ENCODE assay signal across 30 cellular contexts in the genomic region with DNA sequence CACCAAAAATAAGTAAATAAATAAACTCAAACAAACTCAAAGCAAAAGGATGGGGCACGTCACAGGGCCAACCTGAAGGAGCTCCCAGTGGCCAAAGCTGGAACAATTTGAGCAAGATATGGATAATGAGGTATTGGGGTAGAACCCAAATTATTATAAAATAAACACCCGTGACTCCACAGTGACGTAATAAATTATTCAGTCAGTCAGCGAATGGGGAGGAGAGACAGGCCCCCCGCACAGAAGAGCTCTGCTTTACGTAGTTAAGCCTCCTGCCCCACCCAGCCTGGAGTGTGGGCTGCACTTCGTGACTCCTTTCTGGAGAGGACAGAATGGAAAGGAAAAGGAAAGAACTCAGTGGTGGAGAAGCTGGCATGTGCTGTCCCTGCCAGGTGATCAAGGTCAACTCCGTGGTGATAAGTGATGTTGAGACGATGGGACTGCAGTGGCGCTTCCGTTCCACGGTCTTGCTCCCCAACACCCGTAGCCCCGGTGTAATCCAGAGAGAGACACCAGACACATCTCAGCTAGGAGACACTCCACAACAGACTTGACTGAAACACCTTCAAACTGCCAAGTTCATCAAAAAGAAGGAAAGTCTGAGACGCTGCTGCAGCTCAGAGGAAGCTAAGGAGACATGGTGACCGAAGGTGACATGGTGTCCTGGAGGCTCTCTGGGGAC.
A peak's percentile ranks its signal among the peaks of the same experiment; 100 is the strongest.
DNase-seq lines count a peak whose midpoint lies in the region; ATAC-seq and TF ChIP-seq lines count a peak whose summit lies in the region.
"Had no signal": no experiment of that assay in that cellular context is flagged by ENCODE, and none has a peak within 500 bp of the region (broad histone marks: within the 10 kb centered on the region; RNA-seq: fewer than 3 reads in every experiment).

No MANE protein-coding gene starts in this region.

- peak; percentile 1 for DNase-seq in hepatocyte (ENCODE audit: low spot score)
- DNase-seq in sigmoid colon, result peak; percentile 19
- no peak for DNase-seq in activated T-helper 1 cell treated with anti-CD3 and anti-CD28 coated beads, Interleukin-12 subunit alpha, Interleukin-12 subunit beta, Interleukin-2, Interleukin-4 antibody, amounts not matched to agents 30 ng/mL and 10 ng/mL and 1 ng/mL, durations not matched to agents 14 hours and 24 hours and 36 hours (ENCODE audit: low spot score)
- DNase-seq in effector CD8-positive, alpha-beta T cell (lab: John Stamatoyannopoulos, UW), result no peak
- DNase-seq: activated CD8-positive, alpha-beta memory T cell treated with anti-CD3 and anti-CD28 coated beads, Interleukin-2, amount 10 ng/mL, durations not matched to agents 7 days and 5 days; activated T-cell treated with anti-CD3 and anti-CD28 coated beads, Interleukin-2, amount 50 U/mL, for 48 hours; amniotic stem cell; BE2C; effector memory CD4-positive, alpha-beta T cell; EL; erythroblast; GOT3; HFFc6; KG1; MM.1S; NCI-H1417 treated with DMSO at 0.1 percent for 48 hours; NCI-H2029 treated with DMSO at 0.1 percent for 48 hours; NCI-H524; SK-N-SH; stimulated activated naive CD4-positive, alpha-beta T cell; T-helper 17 cell had no signal

- H3K27me3 ChIP-seq in BLaER1 treated with 17β-estradiol and CSF1 and Interleukin-3, amounts not matched to agents 10 nM and 100 nM, result peaks cover 0 to 46% (median 0%) of the 10 kb centered on the region in 11 experiments; a peak in 4 of 22 replicates
- H3K27me3 ChIP-seq in Loucy (ENCODE audit: insufficient read depth, low read length, poor library complexity, severe bottlenecking), result no peaks in the 10 kb centered on the region
- H3K27me3 ChIP-seq in hepatocyte, result no peaks in the 10 kb centered on the region
- H3K27me3 ChIP-seq in sigmoid colon, result no peaks in the 10 kb centered on the region
- H3K27me3 ChIP-seq: BE2C, uterus had no signal

- H3K4me3 Mint-ChIP-seq in activated T-helper 1 cell treated with anti-CD3 and anti-CD28 coated beads, Interleukin-12 subunit alpha, Interleukin-12 subunit beta, Interleukin-2, Interleukin-4 antibody, amounts not matched to agents 30 ng/mL and 10 ng/mL and 1 ng/mL, durations not matched to agents 14 hours and 24 hours and 36 hours, result no peak overlapping the region
- H3K4me3 Mint-ChIP-seq: activated CD8-positive, alpha-beta memory T cell treated with anti-CD3 and anti-CD28 coated beads, Interleukin-2, amount 10 ng/mL, durations not matched to agents 7 days and 5 days; activated naive CD4-positive, alpha-beta T cell treated with anti-CD3 and anti-CD28 coated beads for 36 hours; brain; HFFc6; naive thymus-derived CD8-positive, alpha-beta T cell; T-helper 17 cell had no signal

- H3K9me3 Mint-ChIP-seq in activated T-helper 1 cell treated with anti-CD3 and anti-CD28 coated beads, Interleukin-12 subunit alpha, Interleukin-12 subunit beta, Interleukin-2, Interleukin-4 antibody, amounts not matched to agents 30 ng/mL and 10 ng/mL and 1 ng/mL, durations not matched to agents 14 hours and 24 hours and 36 hours, result no peaks in the 10 kb centered on the region
- H3K9me3 Mint-ChIP-seq: HFFc6 had no signal

- H3K36me3 Mint-ChIP-seq in activated T-helper 1 cell treated with anti-CD3 and anti-CD28 coated beads, Interleukin-12 subunit alpha, Interleukin-12 subunit beta, Interleukin-2, Interleukin-4 antibody, amounts not matched to agents 30 ng/mL and 10 ng/mL and 1 ng/mL, durations not matched to agents 14 hours and 24 hours and 36 hours (ENCODE audit: low read depth), result no peaks in the 10 kb centered on the region
- H3K36me3 Mint-ChIP-seq: activated CD8-positive, alpha-beta memory T cell treated with anti-CD3 and anti-CD28 coated beads, Interleukin-2, amount 10 ng/mL, durations not matched to agents 7 days and 5 days; brain had no signal

- no peak overlapping the region for H2AFZ ChIP-seq in Loucy (ENCODE audit: low read length)
- no peak overlapping the region for H2AFZ ChIP-seq in hepatocyte

- no peaks in the 10 kb centered on the region for H3K27me3 Mint-ChIP-seq in activated T-helper 1 cell treated with anti-CD3 and anti-CD28 coated beads, Interleukin-12 subunit alpha, Interleukin-12 subunit beta, Interleukin-2, Interleukin-4 antibody, amounts not matched to agents 30 ng/mL and 10 ng/mL and 1 ng/mL, durations not matched to agents 14 hours and 24 hours and 36 hours (ENCODE audit: insufficient read depth)

- H3K79me2 ChIP-seq in Loucy (ENCODE audit: insufficient read depth, low read length), result no peaks in the 10 kb centered on the region
- H3K79me2 ChIP-seq in hepatocyte, result no peaks in the 10 kb centered on the region

- no peak overlapping the region for H3K4me3 ChIP-seq in BLaER1 treated with 17β-estradiol and CSF1 and Interleukin-3, amounts not matched to agents 10 nM and 100 nM
- no peak overlapping the region for H3K4me3 ChIP-seq in Loucy (ENCODE audit: low read length, poor library complexity, severe bottlenecking)
- no peak overlapping the region for H3K4me3 ChIP-seq in hepatocyte
- no peak overlapping the region for H3K4me3 ChIP-seq in sigmoid colon
- H3K4me3 ChIP-seq: GM12878, skin epidermis, uterus had no signal

- H3K27ac ChIP-seq in BLaER1 treated with 17β-estradiol and CSF1 and Interleukin-3, amounts not matched to agents 10 nM and 100 nM, result peak overlapping the region in 8 of 11 experiments; percentile 6 to 88 (median 72); a peak in 12 of 22 replicates
- no peak overlapping the region for H3K27ac ChIP-seq in hepatocyte
- H3K27ac ChIP-seq in sigmoid colon, result no peak overlapping the region
- H3K27ac ChIP-seq: skin epidermis, uterus had no signal

- H3K9me3 ChIP-seq in BLaER1 treated with 17β-estradiol and CSF1 and Interleukin-3, amounts not matched to agents 10 nM and 100 nM (replicated peaks in 1 of 11), result peaks cover under 1 to 7% (median 4%) of the 10 kb centered on the region in 11 experiments; a peak in 15 of 22 replicates
- H3K9me3 ChIP-seq in Loucy (ENCODE audit: insufficient read depth, low read depth, low read length) (no peaks in the 10 kb centered on the region), hepatocyte (ENCODE audit: low read depth) (no peaks in the 10 kb centered on the region), sigmoid colon (no peaks in the 10 kb centered on the region)
- H3K9me3 ChIP-seq: BE2C, SK-N-SH, uterus had no signal

- no peak overlapping the region for H3K27ac Mint-ChIP-seq in activated T-helper 1 cell treated with anti-CD3 and anti-CD28 coated beads, Interleukin-12 subunit alpha, Interleukin-12 subunit beta, Interleukin-2, Interleukin-4 antibody, amounts not matched to agents 30 ng/mL and 10 ng/mL and 1 ng/mL, durations not matched to agents 14 hours and 24 hours and 36 hours
- H3K27ac Mint-ChIP-seq: activated CD8-positive, alpha-beta memory T cell treated with anti-CD3 and anti-CD28 coated beads, Interleukin-2, amount 10 ng/mL, durations not matched to agents 7 days and 5 days; activated naive CD4-positive, alpha-beta T cell treated with anti-CD3 and anti-CD28 coated beads for 36 hours; HFFc6; T-helper 17 cell had no signal

- TF ChIP-seq CTCF in Loucy (conservative IDR thresholded peaks at IDR 0.05; ENCODE audit: low read length) (no peak), hepatocyte (IDR thresholded peaks at IDR 0.05; ENCODE audit: poor library complexity) (no peak), sigmoid colon (IDR thresholded peaks at IDR 0.05) (no peak)

- no peaks in the 10 kb centered on the region for H3K4me1 Mint-ChIP-seq in activated T-helper 1 cell treated with anti-CD3 and anti-CD28 coated beads, Interleukin-12 subunit alpha, Interleukin-12 subunit beta, Interleukin-2, Interleukin-4 antibody, amounts not matched to agents 30 ng/mL and 10 ng/mL and 1 ng/mL, durations not matched to agents 14 hours and 24 hours and 36 hours (ENCODE audit: low read depth)

- no peaks in the 10 kb centered on the region for H3F3A ChIP-seq in Loucy (ENCODE audit: low read depth)

- no peaks in the 10 kb centered on the region for H3K36me3 ChIP-seq in BLaER1 treated with 17β-estradiol and CSF1 and Interleukin-3, amounts not matched to agents 10 nM and 100 nM
- H3K36me3 ChIP-seq in Loucy (ENCODE audit: insufficient read depth, low read length), result no peaks in the 10 kb centered on the region
- no peaks in the 10 kb centered on the region for H3K36me3 ChIP-seq in hepatocyte (replicated peaks; ENCODE audit: insufficient read depth, low read depth)
- no peaks in the 10 kb centered on the region for H3K36me3 ChIP-seq in sigmoid colon
- H3K36me3 ChIP-seq: BE2C, uterus had no signal

- TF ChIP-seq POLR2A in sigmoid colon (IDR thresholded peaks at IDR 0.05), result no peak

- no peak for TF ChIP-seq EP300 in sigmoid colon (IDR thresholded peaks at IDR 0.05)

- peak overlapping the region in 5 of 11 experiments; percentile 6 to 37 (median 21); a peak in 5 of 22 replicates for H3K9ac ChIP-seq in BLaER1 treated with 17β-estradiol and CSF1 and Interleukin-3, amounts not matched to agents 10 nM and 100 nM
- H3K9ac ChIP-seq in Loucy (ENCODE audit: low read depth, low read length, poor library complexity, severe bottlenecking), result peak overlapping the region; percentile 68
- H3K9ac ChIP-seq: SK-N-SH had no signal

- WGBS in hepatocyte (ENCODE audit: low lambda C conversion rate, missing lambda C conversion rate), result 89% methylated on average over 16 of the region's 16 CpGs
- 81 to 87% methylated on average over 16 of the region's 16 CpGs for WGBS in sigmoid colon, 2 donors

- peak overlapping the region; percentile 36 to 97 (median 94); a peak in 20 of 22 replicates for H3K4me2 ChIP-seq in BLaER1 treated with 17β-estradiol and CSF1 and Interleukin-3, amounts not matched to agents 10 nM and 100 nM
- H3K4me2 ChIP-seq in Loucy (ENCODE audit: low read depth, low read length, poor library complexity, severe bottlenecking), result peak overlapping the region; percentile 75
- H3K4me2 ChIP-seq in hepatocyte, result no peak overlapping the region
- H3K4me2 ChIP-seq: SK-N-SH had no signal

- no peak for ATAC-seq in GM21367 (IDR thresholded peaks at IDR 0.05; ENCODE audit: unreplicated experiment)
- ATAC-seq: activated CD8-positive, alpha-beta memory T cell treated with anti-CD3 and anti-CD28 coated beads, Interleukin-2, amount 10 ng/mL, durations not matched to agents 7 days and 5 days; GM12878; naive thymus-derived CD8-positive, alpha-beta T cell; T-helper 17 cell had no signal

- H4K20me1 ChIP-seq in BLaER1 treated with 17β-estradiol and CSF1 and Interleukin-3, amounts not matched to agents 10 nM and 100 nM, result peaks cover 0 to 8% (median 0%) of the 10 kb centered on the region in 11 experiments; a peak in 1 of 22 replicates
- no peaks in the 10 kb centered on the region for H4K20me1 ChIP-seq in Loucy (ENCODE audit: insufficient read depth, low read length, poor library complexity, severe bottlenecking)
- no peaks in the 10 kb centered on the region for H4K20me1 ChIP-seq in hepatocyte (ENCODE audit: insufficient read depth, poor library complexity, severe bottlenecking)

- no peaks in the 10 kb centered on the region for H3K9me2 ChIP-seq in Loucy (replicated peaks; ENCODE audit: low read depth, low read length)
- H3K9me2 ChIP-seq in hepatocyte (replicated peaks; ENCODE audit: insufficient read depth), result no peaks in the 10 kb centered on the region
- H3K9me2 ChIP-seq: SK-N-SH had no signal

- intact Hi-C loops in sigmoid colon (cut with DNase I), result no loop called here
- intact Hi-C loops in activated T-helper 1 cell treated with anti-CD3 and anti-CD28 coated beads, Interleukin-12 subunit alpha, Interleukin-12 subunit beta, Interleukin-2, Interleukin-4 antibody, amounts not matched to agents 30 ng/mL and 10 ng/mL and 1 ng/mL, durations not matched to agents 14 hours and 24 hours and 36 hours (cut with micrococcal nuclease), result no loop called here

- peaks cover 20 to 78% (median 76%) of the 10 kb centered on the region in 10 experiments for H3K4me1 ChIP-seq in BLaER1 treated with 17β-estradiol and CSF1 and Interleukin-3, amounts not matched to agents 10 nM and 100 nM
- H3K4me1 ChIP-seq in Loucy (ENCODE audit: insufficient read depth, low read length, poor library complexity, severe bottlenecking) (peaks cover 33% of the 10 kb centered on the region), hepatocyte (ENCODE audit: insufficient read depth) (peaks cover 25% of the 10 kb centered on the region), sigmoid colon (no peaks in the 10 kb centered on the region)
- H3K4me1 ChIP-seq: uterus had no signal

Comparison
In these comparisons a context has a peak if more than half of its experiments do, and no peak if none do; other contexts are left out.
1. H3K27ac ChIP-seq: peak in BLaER1 treated with 17β-estradiol and CSF1 and Interleukin-3, amounts not matched to agents 10 nM and 100 nM (8 of 11); none in hepatocyte (single experiment) and sigmoid colon (0 of 4).
2. DNase-seq: peak in hepatocyte (single experiment) and sigmoid colon (single experiment); none in activated T-helper 1 cell treated with anti-CD3 and anti-CD28 coated beads, Interleukin-12 subunit alpha, Interleukin-12 subunit beta, Interleukin-2, Interleukin-4 antibody, amounts not matched to agents 30 ng/mL and 10 ng/mL and 1 ng/mL, durations not matched to agents 14 hours and 24 hours and 36 hours (single experiment) and effector CD8-positive, alpha-beta T cell (single experiment).